In genomic region chr10:56329961-56330360, GRCh38 we compare ENCODE assay signal across 8 cellular contexts.
"Had no signal": no experiment of that assay in that cellular context is flagged by ENCODE, and none has a peak within 500 bp of the region (broad histone marks: within the 10 kb centered on the region; RNA-seq: fewer than 3 reads in every experiment).

No MANE protein-coding gene starts in this region.

- H3K4me2 ChIP-seq: GM23338 had no signal

- H2AFZ ChIP-seq: GM23338 had no signal

- H3K4me3 ChIP-seq: GM23338, K562 had no signal

- FAIRE-seq: H1, H54, HTR-8/SVneo, K562 had no signal

- DNase-seq: H9, HCEC 1CT, IMR-90 had no signal
